Comparison of ENCODE assay signal across 1 cellular context in genomic region chr3:73576995-73577394, GRCh38.
TF ChIP-seq lines count a peak whose summit lies in the region.

No MANE protein-coding gene starts in this region.

TF ChIP-seq in SK-N-SH, 30 proteins besides CTCF, POLR2A, EP300 and RAD21:
- TF ChIP-seq TAF1 (IDR thresholded peaks at IDR 0.05; ENCODE audit: borderline replicate concordance, low read depth, low read length), result no peak
- TF ChIP-seq PBX3 (IDR thresholded peaks at IDR 0.05), result peak; percentile 57
- no peak for TF ChIP-seq RCOR1 (IDR thresholded peaks at IDR 0.05; ENCODE audit: low read length)
- no peak for TF ChIP-seq POLR2AphosphoS5 (IDR thresholded peaks at IDR 0.05; ENCODE audit: low read depth, low read length)
- no peak for TF ChIP-seq FOXJ3 (CRISPR knock-in tag; IDR thresholded peaks at IDR 0.05)
- no peak for TF ChIP-seq ELF1 (IDR thresholded peaks at IDR 0.05)
- TF ChIP-seq MXI1 (IDR thresholded peaks at IDR 0.05; ENCODE audit: low read depth, low read length), result no peak
- TF ChIP-seq ZBTB33 (IDR thresholded peaks at IDR 0.05; ENCODE audit: borderline replicate concordance, low read depth), result no peak
- TF ChIP-seq FOSL2 (IDR thresholded peaks at IDR 0.05; ENCODE audit: borderline replicate concordance, low read depth), result peak; percentile 60; the same call in 1 of the 2 replicates
- TF ChIP-seq RXRA (IDR thresholded peaks at IDR 0.05; ENCODE audit: borderline replicate concordance, low read depth), result 0 out of 2 replicates have a peak, but pooled peaks have one; percentile 22
- peak; percentile 48 for TF ChIP-seq JUND (IDR thresholded peaks at IDR 0.05)
- no peak for TF ChIP-seq NFIC (IDR thresholded peaks at IDR 0.05; ENCODE audit: borderline replicate concordance)
